Comparison of ENCODE assay signal across 18 cellular contexts in genomic region chr19:2582984-2583956, GRCh38.
DNase-seq lines count a peak whose midpoint lies in the region; ATAC-seq, FAIRE-seq and TF ChIP-seq lines count a peak whose summit lies in the region.
"Had no signal": no experiment of that assay in that cellular context is flagged by ENCODE, and none has a peak within 500 bp of the region (broad histone marks: within the 10 kb centered on the region; RNA-seq: fewer than 3 reads in every experiment).

No MANE protein-coding gene starts in this region.

- POLR2A ChIA-PET in GM12878 (lab: Charles Lee), result interaction anchor here (1.1 to 1.2 kb wide), 3 partner anchors 8 to 105 kb away, joined by 3 to 4 read pairs (median 3); no protein-coding TSS in a partner anchor
- POLR2A ChIA-PET in GM10248 (lab: Yijun Ruan, JAX), result no interaction called here

- H4K20me1 ChIP-seq in GM12878 (ENCODE audit: control insufficient read depth, insufficient read depth), result no peaks in the 10 kb centered on the region; the same call in 1 of the 2 replicates

- H3K27me3 ChIP-seq in GM12878 (replicated peaks in 1 of 2; ENCODE audit: control insufficient read depth in 2 of 2, insufficient read depth in 2 of 2, low read length in 1 of 2), result no peaks in the 10 kb centered on the region
- no peaks in the 10 kb centered on the region for H3K27me3 ChIP-seq in liver (ENCODE audit: control insufficient read depth in 4 of 4, insufficient read depth in 4 of 4, low read length in 3 of 4)
- H3K27me3 ChIP-seq: BLaER1, Peyer's patch had no signal

- TF ChIP-seq POLR2A in GM12878 (IDR thresholded peaks at IDR 0.05; ENCODE audit: low read depth, low read length), result no peak

- no peak for TF ChIP-seq RAD21 in GM12878 (IDR thresholded peaks at IDR 0.05; ENCODE audit: insufficient read depth, low read depth, low read length)
- TF ChIP-seq RAD21 in liver (IDR thresholded peaks at IDR 0.05), result peak; percentile 56 to 57

- DNase-seq in A172 (ENCODE audit: low spot score), result peak; percentile 40
- peak; percentile 22 for DNase-seq in ELR (ENCODE audit: low read depth)
- no peak for DNase-seq in GM12878 (ENCODE audit: low read depth, low spot score)
- DNase-seq in GM10248 (ENCODE audit: extremely low spot score), result no peak
- DNase-seq: CD8-positive, alpha-beta memory T cell; DMS153; Karpas-422; NCI-H1105 treated with DMSO at 0.1 percent for 48 hours; NCI-H187; NCI-H510A; NCI-H82; SHP77 treated with DMSO at 0.1 percent for 48 hours had no signal

- no peak overlapping the region for H3K4me2 ChIP-seq in GM12878 (ENCODE audit: control insufficient read depth, insufficient read depth)
- H3K4me2 ChIP-seq: BLaER1 had no signal

- in situ Hi-C loops in GM12878 (cut with MboI), result no loop called here

- no peak overlapping the region for H3K4me3 ChIP-seq in GM12878
- no peak overlapping the region for H3K4me3 ChIP-seq in liver (ENCODE audit: low read depth in 1 of 3, low read length in 3 of 3)
- H3K4me3 ChIP-seq: BLaER1, Peyer's patch had no signal

- TF ChIP-seq CTCF in GM12878 (IDR thresholded peaks at IDR 0.05 in 2 of 3, conservative IDR thresholded peaks at IDR 0.05 in 1 of 3; ENCODE audit: control insufficient read depth in 2 of 3, extremely low read depth in 1 of 3, insufficient read depth in 1 of 3, low read depth in 3 of 3, low read length in 3 of 3), result no peak
- peak; percentile 27 for TF ChIP-seq CTCF in liver (IDR thresholded peaks at IDR 0.05; ENCODE audit: low read depth, low read length, missing input control)
- TF ChIP-seq CTCF in GM10248 (IDR thresholded peaks at IDR 0.05; ENCODE audit: control extremely low read depth, extremely low read depth, low read depth, missing control alignments), result no peak

- no peak for ATAC-seq in GM12878
- ATAC-seq in HG03469 (IDR thresholded peaks at IDR 0.05; ENCODE audit: unreplicated experiment), result no peak
- no peak for ATAC-seq in GM19351 (IDR thresholded peaks at IDR 0.05; ENCODE audit: unreplicated experiment)
- ATAC-seq in HG03378 (IDR thresholded peaks at IDR 0.05; ENCODE audit: unreplicated experiment), result no peak

- intact Hi-C loops in GM12878 (cut with micrococcal nuclease; ENCODE audit: unreplicated experiment), result no loop called here

- H3K27ac ChIP-seq in GM12878 (ENCODE audit: control insufficient read depth, insufficient read depth), result no peak overlapping the region
- no peak overlapping the region for H3K27ac ChIP-seq in liver (ENCODE audit: low read depth in 1 of 2, low read length in 2 of 2)
- H3K27ac ChIP-seq: BLaER1, Peyer's patch had no signal

- 68% methylated on average over 5 of the region's 6 CpGs for WGBS in GM12878 (ENCODE audit: insufficient coverage, insufficient replicate concordance, low lambda C conversion rate, missing lambda C conversion rate)
- 95% methylated on average over 6 of the region's 6 CpGs for WGBS in liver

- no TSS peak for BruUV-seq in GM12878 (replicated peaks; lab: Mats Ljungman, UMichigan)

- CTCF ChIA-PET in GM12878 (lab: Yijun Ruan, JAX), result interaction anchor here (1.0 to 1.1 kb wide), 2 partner anchors 31 to 54 kb away, joined by 4 read pairs; no protein-coding TSS in a partner anchor
- CTCF ChIA-PET in GM10248 (lab: Yijun Ruan, JAX), result no interaction called here

- H3K79me2 ChIP-seq in GM12878 (ENCODE audit: control insufficient read depth, insufficient read depth, low read length), result no peaks in the 10 kb centered on the region

- H3K9ac ChIP-seq in GM12878 (ENCODE audit: control insufficient read depth, insufficient read depth, low read length) (no peak overlapping the region), liver (ENCODE audit: low read depth in 1 of 2, low read length in 2 of 2) (no peak overlapping the region)
- H3K9ac ChIP-seq: BLaER1 had no signal

- peaks cover 10% of the 10 kb centered on the region; the same call in 2 of the 3 replicates for H3K9me3 ChIP-seq in GM12878 (replicated peaks; ENCODE audit: control insufficient read depth, insufficient read depth, low read length)
- no peaks in the 10 kb centered on the region for H3K9me3 ChIP-seq in liver (ENCODE audit: control insufficient read depth in 4 of 4, low read length in 3 of 4)

- TF ChIP-seq EP300 in GM12878 (IDR thresholded peaks at IDR 0.05; ENCODE audit: borderline replicate concordance in 1 of 2, control insufficient read depth in 1 of 2, low read depth in 2 of 2, low read length in 2 of 2), result no peak

- RAD21 ChIA-PET in GM12878 (lab: Charles Lee; ENCODE audit: unreplicated experiment), result interaction anchor here (0.9 to 1.6 kb wide), 3 partner anchors 24 to 107 kb away, joined by 3 to 4 read pairs (median 3); partner anchors contain the start of gene GADD45B

- no peak overlapping the region for H2AFZ ChIP-seq in GM12878 (ENCODE audit: control insufficient read depth, low read depth, low read length)

- H3K4me1 ChIP-seq in GM12878 (ENCODE audit: control insufficient read depth, insufficient read depth, low read length), result peaks cover 7% of the 10 kb centered on the region; the same call in 1 of the 2 replicates
- H3K4me1 ChIP-seq in liver (ENCODE audit: control insufficient read depth in 4 of 4, insufficient read depth in 4 of 4, low read length in 3 of 4), result peaks cover 5 to 33% (median 19%) of the 10 kb centered on the region in 4 donors

- FAIRE-seq in GM12878 (lab: Jason Lieb, UNC), result no peak

- H3K36me3 ChIP-seq in GM12878 (ENCODE audit: control insufficient read depth in 2 of 2, insufficient read depth in 2 of 2, low read length in 1 of 2), result no peaks in the 10 kb centered on the region
- H3K36me3 ChIP-seq in liver (ENCODE audit: control insufficient read depth in 4 of 4, insufficient read depth in 3 of 4, low read depth in 1 of 4, low read length in 3 of 4), result no peaks in the 10 kb centered on the region
- H3K36me3 ChIP-seq: Peyer's patch had no signal

- SMC1A ChIA-PET in GM12878 (lab: Charles Lee; ENCODE audit: uncharacterized antibody, unreplicated experiment), result interaction anchor here (1.5 to 5.8 kb wide), 4 partner anchors 16 to 105 kb away, joined by 5 to 47 read pairs (median 10); partner anchors contain the start of gene GADD45B

TF ChIP-seq in GM12878, 131 proteins besides CTCF, POLR2A, EP300 and RAD21 (continues in another document):
- peak; percentile 44; the same call in 1 of the 2 replicates for TF ChIP-seq RELB (IDR thresholded peaks at IDR 0.05; ENCODE audit: low read depth)
- no peak for TF ChIP-seq POLR2AphosphoS5 (IDR thresholded peaks at IDR 0.05; ENCODE audit: low read length)
- TF ChIP-seq CBX5 (IDR thresholded peaks at IDR 0.05; ENCODE audit: low read depth), result peak; percentile 97
- TF ChIP-seq TAF1 (IDR thresholded peaks at IDR 0.05; ENCODE audit: borderline replicate concordance, low read depth, low read length), result no peak

TF ChIP-seq in liver, 16 proteins besides CTCF, POLR2A, EP300 and RAD21 (continues in another document):
- TF ChIP-seq EGR1 (IDR thresholded peaks at IDR 0.05; ENCODE audit: low read depth in 2 of 2), result no peak
- TF ChIP-seq NR2F2 (IDR thresholded peaks at IDR 0.05), result no peak
- TF ChIP-seq JUND (IDR thresholded peaks at IDR 0.05), result no peak
- TF ChIP-seq SP1 (IDR thresholded peaks at IDR 0.05), result no peak
- no peak for TF ChIP-seq HNF4G (IDR thresholded peaks at IDR 0.05)
- no peak for TF ChIP-seq RXRA (IDR thresholded peaks at IDR 0.05)
- no peak for TF ChIP-seq TAF1 (conservative IDR thresholded peaks at IDR 0.05)
- TF ChIP-seq ZBTB33 (IDR thresholded peaks at IDR 0.05), result no peak
- no peak for TF ChIP-seq HNF4A (conservative IDR thresholded peaks at IDR 0.05)
- TF ChIP-seq ATF3 (IDR thresholded peaks at IDR 0.05), result no peak
- no peak for TF ChIP-seq REST (IDR thresholded peaks at IDR 0.05)
- TF ChIP-seq GABPA (IDR thresholded peaks at IDR 0.05 in 1 of 2, conservative IDR thresholded peaks at IDR 0.05 in 1 of 2), result no peak
- TF ChIP-seq YY1 (IDR thresholded peaks at IDR 0.05), result no peak

Comparison
In these comparisons a context has a peak if more than half of its experiments do, and no peak if none do; other contexts are left out.
1. DNase-seq: peak in A172 (single experiment) and ELR (single experiment); none in GM12878 (single experiment) and GM10248 (single experiment).